In genomic region chr4:148442830-148443549, GRCh38 we compare ENCODE assay signal across 8 cellular contexts. TPM values are rescaled to one million over a fixed set of nuclear protein-coding genes. Genes with fewer than 3 reads are reported as not detected.
DNase-seq lines count a peak whose midpoint lies in the region; ATAC-seq, FAIRE-seq and TF ChIP-seq lines count a peak whose summit lies in the region.

No MANE protein-coding gene starts in this region.

- H3K27ac ChIP-seq in brain microvascular endothelial cell, result no peak overlapping the region
- H3K27ac ChIP-seq in keratinocyte (ENCODE audit: control insufficient read depth, insufficient read depth, low read length), result no peak overlapping the region

- TF ChIP-seq CTCF in brain microvascular endothelial cell (IDR thresholded peaks at IDR 0.05; ENCODE audit: low read depth, low read length, missing control alignments), result no peak
- TF ChIP-seq CTCF in keratinocyte (optimal IDR thresholded peaks at IDR 0.05 in 1 of 3, IDR thresholded peaks at IDR 0.05 in 1 of 3, conservative IDR thresholded peaks at IDR 0.05 in 1 of 3; ENCODE audit: extremely low read depth in 1 of 3, insufficient read depth in 2 of 3, low read length in 3 of 3), result no peak

- no peaks in the 10 kb centered on the region for H3K27me3 Mint-ChIP-seq in stimulated activated naive CD8-positive, alpha-beta T cell treated with anti-CD3 and anti-CD28 coated beads, Interleukin-15, amount 100 ng/mL, for 72 hours

- in situ Hi-C loops in brain microvascular endothelial cell (cut with HindIII; ENCODE audit: low pct_ligation_motif_present, low sequenced_read_pairs), result no loop called here

- no peaks in the 10 kb centered on the region for H3K79me2 ChIP-seq in keratinocyte (ENCODE audit: control insufficient read depth, insufficient read depth, low read length)

- H2AFZ ChIP-seq in keratinocyte (ENCODE audit: control insufficient read depth, low read length), result peak overlapping the region; percentile 92

- peak overlapping the region; percentile 77 for H3K4me3 ChIP-seq in Jurkat, Clone E6-1 (ENCODE audit: low read length)
- peak overlapping the region; percentile 78 for H3K4me3 ChIP-seq in brain microvascular endothelial cell (ENCODE audit: low read depth, low read length)
- H3K4me3 ChIP-seq in keratinocyte (ENCODE audit: control insufficient read depth in 2 of 3, extremely low read depth in 1 of 3, insufficient read depth in 2 of 3, low read depth in 1 of 3, low read length in 3 of 3), result peak overlapping the region; percentile 81 to 86 (median 83)

- ATAC-seq in GM19043 (IDR thresholded peaks at IDR 0.05; ENCODE audit: low read depth, unreplicated experiment) (peak; percentile 0), GM21786 (IDR thresholded peaks at IDR 0.05; ENCODE audit: unreplicated experiment) (no peak), HG02759 (IDR thresholded peaks at IDR 0.05; ENCODE audit: unreplicated experiment) (no peak)
- peak; percentile 5 for ATAC-seq in stimulated activated naive CD8-positive, alpha-beta T cell treated with anti-CD3 and anti-CD28 coated beads, Interleukin-15, amount 100 ng/mL, for 72 hours

- peak overlapping the region; percentile 98 to 99 for H3K27ac Mint-ChIP-seq in stimulated activated naive CD8-positive, alpha-beta T cell treated with anti-CD3 and anti-CD28 coated beads, Interleukin-15, amount 100 ng/mL, for 72 hours

- no peaks in the 10 kb centered on the region for H3K9me3 Mint-ChIP-seq in stimulated activated naive CD8-positive, alpha-beta T cell treated with anti-CD3 and anti-CD28 coated beads, Interleukin-15, amount 100 ng/mL, for 72 hours

- no peak for FAIRE-seq in keratinocyte (lab: Jason Lieb, UNC)

- no peaks in the 10 kb centered on the region for H4K20me1 ChIP-seq in keratinocyte (ENCODE audit: control insufficient read depth, extremely low read depth, insufficient read depth, low read length)

- peak overlapping the region; percentile 98 for H3K4me2 ChIP-seq in keratinocyte (ENCODE audit: control insufficient read depth, extremely low read depth, insufficient read depth, low read depth, low read length)

- no peaks in the 10 kb centered on the region for H3K9me3 ChIP-seq in keratinocyte (ENCODE audit: control insufficient read depth, low read depth, low read length)

- no peaks in the 10 kb centered on the region for H3K36me3 ChIP-seq in brain microvascular endothelial cell (replicated peaks)
- H3K36me3 ChIP-seq in keratinocyte (ENCODE audit: control insufficient read depth in 2 of 2, extremely low read depth in 1 of 2, insufficient read depth in 2 of 2, low read length in 2 of 2), result no peaks in the 10 kb centered on the region

- peaks cover 34% of the 10 kb centered on the region for H3K27me3 ChIP-seq in brain microvascular endothelial cell (replicated peaks)
- H3K27me3 ChIP-seq in keratinocyte (ENCODE audit: control insufficient read depth, extremely low read depth, insufficient read depth, low read length), result peaks cover 17% of the 10 kb centered on the region

- DNase-seq in AML-193 (lab: John Stamatoyannopoulos, UW) (peak; percentile 24), brain microvascular endothelial cell (no peak), keratinocyte (ENCODE audit: low read depth, low spot score) (no peak)
- peak; percentile 9 for DNase-seq in Jurkat, Clone E6-1 (ENCODE audit: low read depth, low spot score)
- no peak for DNase-seq in stimulated activated naive CD8-positive, alpha-beta T cell treated with anti-CD3 and anti-CD28 coated beads, Interleukin-15, amount 100 ng/mL, for 72 hours

- peaks cover 55% of the 10 kb centered on the region for H3K4me1 Mint-ChIP-seq in stimulated activated naive CD8-positive, alpha-beta T cell treated with anti-CD3 and anti-CD28 coated beads, Interleukin-15, amount 100 ng/mL, for 72 hours

- dilution Hi-C loops in keratinocyte (cut with MboI; ENCODE audit: extremely low pct_ligation_motif_present, low sequenced_read_pairs), result no loop called here

- H3K9me1 ChIP-seq in keratinocyte (ENCODE audit: control insufficient read depth, extremely low read depth, insufficient read depth, low read length), result no peaks in the 10 kb centered on the region

- H3K9ac ChIP-seq in keratinocyte (ENCODE audit: control insufficient read depth, extremely low read depth, insufficient read depth, low read length), result peak overlapping the region; percentile 68

- H3K4me1 ChIP-seq in keratinocyte (ENCODE audit: control insufficient read depth, extremely low read depth, insufficient read depth, low read length), result peaks cover 16% of the 10 kb centered on the region

- peak overlapping the region; percentile 95 to 100 for H3K4me3 Mint-ChIP-seq in stimulated activated naive CD8-positive, alpha-beta T cell treated with anti-CD3 and anti-CD28 coated beads, Interleukin-15, amount 100 ng/mL, for 72 hours

RNA-seq across cellular contexts. Expression of gene NR3C2, which starts 0.8 kb away (rescaled TPM):
- polyA plus RNA-seq in Jurkat, Clone E6-1 (2012; ENCODE audit: insufficient read depth, insufficient read length), result 1.5 TPM
- polyA plus RNA-seq in keratinocyte, result 0.65 to 1.8 TPM (median 1.5 TPM) in 3 replicates
- polyA plus RNA-seq in keratinocyte (2011; ENCODE audit: low read depth), result 0.41 TPM
- 0.84 and 1.2 TPM in 2 replicates for polyA plus RNA-seq in keratinocyte (2011; cell fraction: cytosol; rRNA removed)
- 3.1 and 3.7 TPM in 2 replicates for polyA plus RNA-seq in keratinocyte (2011; cell fraction: nucleus; rRNA removed)
- 0.31 and 0.46 TPM in 2 replicates for polyA plus RNA-seq in keratinocyte (2012; ENCODE audit: low replicate concordance)
- polyA minus RNA-seq in keratinocyte, result 1.7 to 6.8 TPM (median 4.9 TPM) in 3 replicates
- 1.3 TPM for polyA minus RNA-seq in keratinocyte (2011; cell fraction: cytosol; rRNA and poly(A)+ RNA removed)
- polyA minus RNA-seq in keratinocyte (2011; cell fraction: nucleus; rRNA and poly(A)+ RNA removed), result 3.9 and 7.9 TPM in 2 replicates

Comparison
In these comparisons a context has a peak if more than half of its experiments do, and no peak if none do; other contexts are left out.
1. DNase-seq: peak in AML-193 (2 of 2) and Jurkat, Clone E6-1 (single experiment); none in brain microvascular endothelial cell (single experiment), keratinocyte (single experiment) and stimulated activated naive CD8-positive, alpha-beta T cell treated with anti-CD3 and anti-CD28 coated beads, Interleukin-15, amount 100 ng/mL, for 72 hours (0 of 2).
2. ATAC-seq: peak in GM19043 (single experiment) and stimulated activated naive CD8-positive, alpha-beta T cell treated with anti-CD3 and anti-CD28 coated beads, Interleukin-15, amount 100 ng/mL, for 72 hours (single experiment); none in GM21786 (single experiment) and HG02759 (single experiment).
3. Peak in every context shown above with its lines, with median percentiles within 50 percentile points of each other: H3K4me3 ChIP-seq.